Comparison of ENCODE assay signal across 12 cellular contexts in genomic region chr18:64713284-64713683, GRCh38.
DNase-seq lines count a peak whose midpoint lies in the region; ATAC-seq, FAIRE-seq and TF ChIP-seq lines count a peak whose summit lies in the region.
"Had no signal": no experiment of that assay in that cellular context is flagged by ENCODE, and none has a peak within 500 bp of the region (broad histone marks: within the 10 kb centered on the region; RNA-seq: fewer than 3 reads in every experiment).

No MANE protein-coding gene starts in this region.

- FAIRE-seq in D721Med (lab: Jason Lieb, UNC), result no peak
- FAIRE-seq: endothelial cell of umbilical vein had no signal

- TF ChIP-seq CTCF in NB4 (IDR thresholded peaks at IDR 0.05; ENCODE audit: low read depth, low read length) (no peak), D721Med (IDR thresholded peaks at IDR 0.05; ENCODE audit: insufficient read depth, missing control alignments) (no peak)

- ATAC-seq in stimulated activated naive CD8-positive, alpha-beta T cell treated with anti-CD3 and anti-CD28 coated beads, Interleukin-15, amount 100 ng/mL, for 72 hours, result no peak
- ATAC-seq in HG02885 (IDR thresholded peaks at IDR 0.05; ENCODE audit: poor library complexity, unreplicated experiment) (peak; percentile 67), HG02870 (IDR thresholded peaks at IDR 0.05; ENCODE audit: unreplicated experiment) (no peak)

- DNase-seq in stimulated activated naive CD8-positive, alpha-beta T cell treated with anti-CD3 and anti-CD28 coated beads, Interleukin-15, amount 100 ng/mL, for 72 hours, result no peak
- peak; percentile 80 for DNase-seq in NB4 (ENCODE audit: low read depth)
- no peak for DNase-seq in D721Med (ENCODE audit: insufficient read length, low spot score)
- DNase-seq in NCI-H2196 treated with DMSO at 0.1 percent for 48 hours (lab: John Stamatoyannopoulos, UW; ENCODE audit: unreplicated experiment), result no peak
- DNase-seq in erythroblast (lab: John Stamatoyannopoulos, UW), result no peak
- DNase-seq: activated naive CD8-positive, alpha-beta T cell treated with anti-CD3 and anti-CD28 coated beads, Interleukin-2, amount 10 ng/mL, durations not matched to agents 7 days and 5 days; kidney glomerular epithelial cell; NCI-H524 had no signal

- H3K4me3 Mint-ChIP-seq in stimulated activated naive CD8-positive, alpha-beta T cell treated with anti-CD3 and anti-CD28 coated beads, Interleukin-15, Interleukin-2, amounts not matched to agents 100 ng/mL and 50 ng/mL, for 24 hours, result no peak overlapping the region
- H3K4me3 Mint-ChIP-seq in stimulated activated naive CD8-positive, alpha-beta T cell treated with anti-CD3 and anti-CD28 coated beads, Interleukin-15, amount 100 ng/mL, for 72 hours, result no peak overlapping the region
- H3K4me3 Mint-ChIP-seq: activated naive CD8-positive, alpha-beta T cell treated with anti-CD3 and anti-CD28 coated beads, Interleukin-2, amount 10 ng/mL, durations not matched to agents 7 days and 5 days had no signal

- H3K36me3 Mint-ChIP-seq in stimulated activated naive CD8-positive, alpha-beta T cell treated with anti-CD3 and anti-CD28 coated beads, Interleukin-15, Interleukin-2, amounts not matched to agents 100 ng/mL and 50 ng/mL, for 24 hours (ENCODE audit: low read depth), result no peaks in the 10 kb centered on the region
- H3K36me3 Mint-ChIP-seq: activated naive CD8-positive, alpha-beta T cell treated with anti-CD3 and anti-CD28 coated beads, Interleukin-2, amount 10 ng/mL, durations not matched to agents 7 days and 5 days had no signal

- H3K4me3 ChIP-seq in NB4 (ENCODE audit: low read depth, low read length), result no peak overlapping the region

- no peaks in the 10 kb centered on the region for H3K27me3 Mint-ChIP-seq in stimulated activated naive CD8-positive, alpha-beta T cell treated with anti-CD3 and anti-CD28 coated beads, Interleukin-15, Interleukin-2, amounts not matched to agents 100 ng/mL and 50 ng/mL, for 24 hours
- H3K27me3 Mint-ChIP-seq in stimulated activated naive CD8-positive, alpha-beta T cell treated with anti-CD3 and anti-CD28 coated beads, Interleukin-15, amount 100 ng/mL, for 72 hours, result no peaks in the 10 kb centered on the region
- H3K27me3 Mint-ChIP-seq: activated naive CD8-positive, alpha-beta T cell treated with anti-CD3 and anti-CD28 coated beads, Interleukin-2, amount 10 ng/mL, durations not matched to agents 7 days and 5 days had no signal

- TF ChIP-seq POLR2A in NB4 (IDR thresholded peaks at IDR 0.05; ENCODE audit: extremely low read depth, insufficient read length) (no peak), erythroblast (IDR thresholded peaks at IDR 0.05; ENCODE audit: low read length) (no peak)

- peak overlapping the region; percentile 21 for H3K27ac Mint-ChIP-seq in stimulated activated naive CD8-positive, alpha-beta T cell treated with anti-CD3 and anti-CD28 coated beads, Interleukin-15, Interleukin-2, amounts not matched to agents 100 ng/mL and 50 ng/mL, for 24 hours
- H3K27ac Mint-ChIP-seq in stimulated activated naive CD8-positive, alpha-beta T cell treated with anti-CD3 and anti-CD28 coated beads, Interleukin-15, amount 100 ng/mL, for 72 hours, result no peak overlapping the region
- H3K27ac Mint-ChIP-seq: activated naive CD8-positive, alpha-beta T cell treated with anti-CD3 and anti-CD28 coated beads, Interleukin-2, amount 10 ng/mL, durations not matched to agents 7 days and 5 days had no signal

- H3K9me3 Mint-ChIP-seq in stimulated activated naive CD8-positive, alpha-beta T cell treated with anti-CD3 and anti-CD28 coated beads, Interleukin-15, Interleukin-2, amounts not matched to agents 100 ng/mL and 50 ng/mL, for 24 hours, result no peaks in the 10 kb centered on the region
- H3K9me3 Mint-ChIP-seq in stimulated activated naive CD8-positive, alpha-beta T cell treated with anti-CD3 and anti-CD28 coated beads, Interleukin-15, amount 100 ng/mL, for 72 hours, result no peaks in the 10 kb centered on the region
- H3K9me3 Mint-ChIP-seq: activated naive CD8-positive, alpha-beta T cell treated with anti-CD3 and anti-CD28 coated beads, Interleukin-2, amount 10 ng/mL, durations not matched to agents 7 days and 5 days had no signal

- peaks cover 5% of the 10 kb centered on the region for H3K4me1 Mint-ChIP-seq in stimulated activated naive CD8-positive, alpha-beta T cell treated with anti-CD3 and anti-CD28 coated beads, Interleukin-15, Interleukin-2, amounts not matched to agents 100 ng/mL and 50 ng/mL, for 24 hours (ENCODE audit: low read depth)
- H3K4me1 Mint-ChIP-seq in stimulated activated naive CD8-positive, alpha-beta T cell treated with anti-CD3 and anti-CD28 coated beads, Interleukin-15, amount 100 ng/mL, for 72 hours, result no peaks in the 10 kb centered on the region
- H3K4me1 Mint-ChIP-seq: activated naive CD8-positive, alpha-beta T cell treated with anti-CD3 and anti-CD28 coated beads, Interleukin-2, amount 10 ng/mL, durations not matched to agents 7 days and 5 days had no signal
